Comparison of ENCODE assay signal across 8 cellular contexts in the genomic region with DNA sequence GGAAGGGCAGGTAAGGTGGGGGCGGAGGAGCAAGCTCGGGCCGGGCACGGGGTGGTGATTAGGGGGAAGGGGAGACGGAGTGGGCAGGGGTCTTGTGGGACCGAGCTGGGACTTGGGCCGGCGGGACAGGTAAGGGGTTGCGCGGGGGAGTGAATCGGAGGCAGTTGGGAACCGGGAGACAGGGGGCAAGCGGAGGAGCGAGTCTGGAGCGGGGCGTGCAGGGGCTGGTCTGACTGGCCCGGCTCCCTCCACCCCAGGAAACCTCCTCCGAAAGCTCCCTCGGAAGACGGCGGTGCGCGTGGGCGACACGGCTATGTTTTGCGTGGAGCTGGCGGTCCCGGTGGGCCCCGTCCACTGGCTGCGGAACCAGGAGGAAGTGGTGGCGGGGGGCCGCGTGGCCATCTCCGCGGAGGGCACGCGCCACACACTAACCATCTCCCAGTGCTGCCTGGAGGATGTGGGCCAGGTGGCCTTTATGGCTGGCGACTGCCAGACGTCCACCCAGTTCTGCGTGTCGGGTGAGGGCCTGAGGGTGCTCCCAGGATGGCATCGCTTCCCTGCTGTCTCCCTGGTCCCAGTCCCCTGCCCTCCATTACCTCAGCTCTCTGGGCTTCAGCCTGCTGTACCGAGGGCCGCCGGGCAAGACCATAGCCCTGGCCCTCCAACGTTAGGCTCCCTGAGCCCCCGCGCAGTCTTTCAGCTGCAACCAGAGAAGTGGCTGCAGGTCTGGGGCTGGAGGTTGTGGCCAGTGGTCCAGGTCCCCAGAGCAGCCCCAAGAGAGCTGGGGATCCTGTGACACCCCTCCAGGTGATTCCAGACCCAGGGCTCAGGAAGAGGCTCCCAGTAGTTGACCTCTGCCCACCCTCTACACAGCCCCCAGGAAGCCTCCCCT. TPM values are rescaled to one million over a fixed set of nuclear protein-coding genes. Genes with fewer than 3 reads are reported as not detected.
DNase-seq lines count a peak whose midpoint lies in the region; ATAC-seq and TF ChIP-seq lines count a peak whose summit lies in the region.

No MANE protein-coding gene starts in this region.

- H3K4me3 ChIP-seq in SK-N-SH (ENCODE audit: low read depth in 2 of 2, low read length in 1 of 2) (peak overlapping the region in 1 of 2 experiments; percentile 52; a peak in 3 of 4 replicates), fibroblast of pulmonary artery (replicated peaks; ENCODE audit: low read depth, low read length) (peak overlapping the region; percentile 39), retinal pigment epithelial cell (ENCODE audit: low read length) (peak overlapping the region; percentile 59)

- no peak overlapping the region for H3K9ac ChIP-seq in SK-N-SH

- peaks cover 0 to 2% of the 10 kb centered on the region in 2 experiments for H3K36me3 ChIP-seq in SK-N-SH (replicated peaks in 1 of 2; ENCODE audit: control insufficient read depth in 1 of 2, insufficient read depth in 2 of 2, low read length in 1 of 2)

- no peaks in the 10 kb centered on the region for H3K27me3 Mint-ChIP-seq in Calu3 (ENCODE audit: unreplicated experiment)

- H3K36me3 Mint-ChIP-seq in Calu3 (ENCODE audit: insufficient read depth, unreplicated experiment), result peaks cover 34% of the 10 kb centered on the region

- POLR2A ChIA-PET in SK-N-SH (lab: Yijun Ruan, JAX), result interaction anchor here (1.1 kb wide), 1 partner anchor 49 kb away, joined by 6 read pairs; the partner anchor contains the start of gene IBA57

- no peaks in the 10 kb centered on the region for H3K27me3 ChIP-seq in SK-N-SH (ENCODE audit: insufficient read depth)

- 49% methylated on average over 26 of the region's 48 CpGs for WGBS in SK-N-SH (ENCODE audit: low lambda C conversion rate)

- H4K20me1 ChIP-seq in SK-N-SH (ENCODE audit: insufficient read depth), result no peaks in the 10 kb centered on the region

- TF ChIP-seq EP300 in SK-N-SH (IDR thresholded peaks at IDR 0.05; ENCODE audit: borderline replicate concordance in 1 of 2, low read depth in 1 of 2, low read length in 1 of 2), result no peak

- no peak overlapping the region; a peak in 1 of 4 replicates for H3K27ac ChIP-seq in SK-N-SH (ENCODE audit: low read depth in 2 of 2, low read length in 1 of 2)

- H3K9me3 ChIP-seq in SK-N-SH, result no peaks in the 10 kb centered on the region

- H3K4me1 Mint-ChIP-seq in Calu3 (ENCODE audit: low read depth, unreplicated experiment), result no peaks in the 10 kb centered on the region

- no peaks in the 10 kb centered on the region for H3K9me2 ChIP-seq in SK-N-SH

- CTCF ChIA-PET in Calu3 (lab: Charles Lee) (interaction anchor here (0.6 to 1.3 kb wide), 8 partner anchors 23 to 780 kb away, joined by 3 to 13 read pairs (median 3); partner anchors contain the start of gene TRIM11), SK-N-SH (lab: Yijun Ruan, JAX) (interaction anchor here (0.6 to 1.7 kb wide), 13 partner anchors 11 to 250 kb away, joined by 3 to 6 read pairs (median 4); no protein-coding TSS in a partner anchor)

- DNase-seq in Calu3, result no peak
- peak; percentile 68 for DNase-seq in SK-N-SH
- no peak for DNase-seq in fibroblast of pulmonary artery (ENCODE audit: low read depth)
- DNase-seq in retinal pigment epithelial cell (ENCODE audit: low read depth), result no peak
- no peak for DNase-seq in pons (ENCODE audit: low spot score)
- DNase-seq in NCI-H128 (lab: John Stamatoyannopoulos, UW; ENCODE audit: unreplicated experiment), result no peak

- peak overlapping the region; percentile 70 for H3K4me3 Mint-ChIP-seq in Calu3 (ENCODE audit: low read depth, unreplicated experiment)

- no peaks in the 10 kb centered on the region for H3K9me3 Mint-ChIP-seq in Calu3 (ENCODE audit: low read depth, unreplicated experiment)

- peak overlapping the region; percentile 47; the same call in 1 of the 2 replicates for H3K4me2 ChIP-seq in SK-N-SH

- BruUV-seq in Calu3 (replicated peaks; lab: Mats Ljungman, UMichigan), result no TSS peak

- ATAC-seq in HG03432 (IDR thresholded peaks at IDR 0.05; ENCODE audit: unreplicated experiment) (no peak), GM21723 (IDR thresholded peaks at IDR 0.05; ENCODE audit: unreplicated experiment) (no peak)

- intact Hi-C loops in Calu3 (cut with micrococcal nuclease; ENCODE audit: unreplicated experiment), result loop anchor here (10.0 kb wide), 1 partner anchor 131 kb away; no protein-coding TSS in a partner anchor

- no peak overlapping the region for H3K27ac Mint-ChIP-seq in Calu3 (ENCODE audit: unreplicated experiment)

- peaks cover 0 to 19% of the 10 kb centered on the region in 2 experiments; a peak in 1 of 4 replicates for H3K4me1 ChIP-seq in SK-N-SH (ENCODE audit: control insufficient read depth in 1 of 2, insufficient read depth in 2 of 2, low read depth in 1 of 2, low read length in 1 of 2)

- no peak for TF ChIP-seq CTCF in Calu3 (IDR thresholded peaks at IDR 0.05; ENCODE audit: unreplicated experiment)
- TF ChIP-seq CTCF in SK-N-SH (IDR thresholded peaks at IDR 0.05), result no peak
- TF ChIP-seq CTCF in fibroblast of pulmonary artery (IDR thresholded peaks at IDR 0.05; ENCODE audit: low read length, missing control alignments), result no peak
- no peak for TF ChIP-seq CTCF in retinal pigment epithelial cell (conservative IDR thresholded peaks at IDR 0.05; ENCODE audit: low read depth, low read length)

- TF ChIP-seq RAD21 in SK-N-SH (IDR thresholded peaks at IDR 0.05; ENCODE audit: low read length), result no peak

- no peaks in the 10 kb centered on the region for H3F3A ChIP-seq in SK-N-SH (replicated peaks; ENCODE audit: insufficient read depth)

- no peaks in the 10 kb centered on the region for H3K79me2 ChIP-seq in SK-N-SH (ENCODE audit: insufficient read depth)

- no peak overlapping the region for H2AFZ ChIP-seq in SK-N-SH (ENCODE audit: low read depth)

TF ChIP-seq in SK-N-SH, 30 proteins besides CTCF, POLR2A, EP300 and RAD21:
- TF ChIP-seq MXI1 (IDR thresholded peaks at IDR 0.05; ENCODE audit: low read depth, low read length) (peak; percentile 17; the same call in 1 of the 2 replicates), SMC3 (IDR thresholded peaks at IDR 0.05; ENCODE audit: low read depth, low read length) (no peak)

RNA-seq across cellular contexts. Expression of gene OBSCN, which starts 6.3 kb away (rescaled TPM):
- total RNA-seq in Calu3 (2022), result 18.5 and 19.5 TPM in 2 replicates
- 3.4 and 4.0 TPM in 2 replicates for polyA plus RNA-seq in SK-N-SH (2012; rRNA removed)
- 2.1 and 2.5 TPM in 2 replicates for polyA plus RNA-seq in SK-N-SH (2012; cell fraction: cytosol; rRNA removed)
- 33.5 and 41.3 TPM in 2 replicates for polyA plus RNA-seq in SK-N-SH (2012; cell fraction: nucleus; rRNA removed)

RNA-seq across cellular contexts. Expression of gene IBA57, which starts 48.6 kb away (rescaled TPM):
- 9.2 and 9.5 TPM in 2 replicates for total RNA-seq in Calu3 (2022)
- 1.8 TPM in 2 replicates for polyA plus RNA-seq in SK-N-SH (2012; rRNA removed)
- polyA plus RNA-seq in SK-N-SH (2012; cell fraction: cytosol; rRNA removed), result 0.86 and 1.1 TPM in 2 replicates
- polyA plus RNA-seq in SK-N-SH (2012; cell fraction: nucleus; rRNA removed), result 4.4 TPM in 2 replicates
